ENCODE assay signal across 16 cellular contexts in genomic region chr5:139752506-139753350, GRCh38.
DNase-seq lines count a peak whose midpoint lies in the region; ATAC-seq, FAIRE-seq and TF ChIP-seq lines count a peak whose summit lies in the region.
"Had no signal": no experiment of that assay in that cellular context is flagged by ENCODE, and none has a peak within 500 bp of the region (broad histone marks: within the 10 kb centered on the region; RNA-seq: fewer than 3 reads in every experiment).

No MANE protein-coding gene starts in this region.

- no peak for TF ChIP-seq POLR2A in H54 (IDR thresholded peaks at IDR 0.05; ENCODE audit: low read depth, low read length)

- peaks cover 39% of the 10 kb centered on the region for H3K27me3 ChIP-seq in RWPE2 (ENCODE audit: insufficient read depth, poor library complexity, severe bottlenecking)

- peak in 2 of 3 experiments; percentile 22 to 65 for DNase-seq in NCI-H1417 (lab: John Stamatoyannopoulos, UW)
- no peak for DNase-seq in NCI-H1417 treated with DMSO at 0.1 percent for 48 hours (lab: John Stamatoyannopoulos, UW)
- peak; percentile 85 for DNase-seq in H54 (ENCODE audit: insufficient read length, low spot score)
- DNase-seq in RWPE2 (ENCODE audit: low spot score), result no peak
- peak; percentile 80 for DNase-seq in islet precursor cell
- no peak for DNase-seq in NCI-H187 (lab: John Stamatoyannopoulos, UW)
- DNase-seq: aorta; DMS153; effector memory CD4-positive, alpha-beta T cell; Kasumi-1; NCI-H774; T-cell had no signal

- ATAC-seq in RWPE2 (ENCODE audit: low read depth) (peak; percentile 62), GM18519 (IDR thresholded peaks at IDR 0.05; ENCODE audit: low FRiP score, unreplicated experiment) (no peak), GM18868 (IDR thresholded peaks at IDR 0.05; ENCODE audit: unreplicated experiment) (no peak)
- ATAC-seq: T-cell had no signal

- no peak overlapping the region for H3K27ac ChIP-seq in RWPE2 (ENCODE audit: poor library complexity, severe bottlenecking)
- H3K27ac ChIP-seq: prostate gland had no signal

- no peak for FAIRE-seq in H54 (lab: Jason Lieb, UNC)
- FAIRE-seq: A549 had no signal

- peaks cover 4% of the 10 kb centered on the region for H3K4me1 ChIP-seq in RWPE2 (ENCODE audit: insufficient read depth, poor library complexity, severe bottlenecking)

- H3K4me3 ChIP-seq in RWPE2 (ENCODE audit: severe bottlenecking), result no peak overlapping the region
- H3K4me3 ChIP-seq: A549, prostate gland had no signal

- no peaks in the 10 kb centered on the region for H3K36me3 ChIP-seq in RWPE2 (ENCODE audit: low read depth)
- H3K36me3 ChIP-seq: prostate gland had no signal

- no peaks in the 10 kb centered on the region for H3K9me3 ChIP-seq in RWPE2 (ENCODE audit: severe bottlenecking)
- H3K9me3 ChIP-seq: A549, prostate gland had no signal

- TF ChIP-seq CTCF in RWPE2 (IDR thresholded peaks at IDR 0.05; ENCODE audit: poor library complexity, severe bottlenecking), result no peak

Comparison
In these comparisons a context has a peak if more than half of its experiments do, and no peak if none do; other contexts are left out.
1. DNase-seq: peak in NCI-H1417 (2 of 3), H54 (single experiment) and islet precursor cell (single experiment); none in NCI-H1417 treated with DMSO at 0.1 percent for 48 hours (single experiment), RWPE2 (single experiment) and NCI-H187 (0 of 2).